ENCODE assay signal across 21 cellular contexts in genomic region chr2:54656863-54657262, GRCh38.
"Had no signal": no experiment of that assay in that cellular context is flagged by ENCODE, and none has a peak within 500 bp of the region (broad histone marks: within the 10 kb centered on the region; RNA-seq: fewer than 3 reads in every experiment).

No MANE protein-coding gene starts in this region.

- H3K27me3 ChIP-seq: body of pancreas, esophagus squamous epithelium, pancreas, tibial artery had no signal

- H3K4me1 ChIP-seq: body of pancreas, pancreas, psoas muscle, tibial artery had no signal

- H3K9me3 ChIP-seq: body of pancreas, esophagus squamous epithelium, pancreas, psoas muscle, tibial artery had no signal

- DNase-seq: cerebellar nuclear complex, cortex of kidney, esophagus squamous epithelium, foreskin melanocyte, T-helper 17 cell had no signal

- H3K27ac ChIP-seq: body of pancreas, esophagus squamous epithelium, pancreas, psoas muscle, tibial artery had no signal

- H3K9me3 Mint-ChIP-seq: activated naive CD4-positive, alpha-beta T cell treated with anti-CD3 and anti-CD28 coated beads, Interleukin-2, amount 50 U/mL, for 24 hours; activated T-helper 2 cell treated with anti-CD3 and anti-CD28 coated beads, Interferon-gamma antibody, Interleukin-2, Interleukin-4, amounts not matched to agents 10 μg/mL and 5 μg/mL and 100 μg/mL, durations not matched to agents 14 hours and 24 hours and 36 hours; memory B cell; neural crest cell; stimulated activated memory B cell treated with anti-CD40 and anti-IgM and Interleukin-4, amounts not matched to agents 10 μg/mL and 1 μg/mL and 100 μg/mL, for 72 hours; stimulated activated naive CD8-positive, alpha-beta T cell treated with anti-CD3 and anti-CD28 coated beads, Interleukin-15, amount 100 ng/mL, for 72 hours had no signal

- H3K4me1 Mint-ChIP-seq: neural crest cell had no signal

- ATAC-seq: activated CD4-positive, alpha-beta T cell treated with anti-CD3 and anti-CD28 coated beads for 36 hours; activated CD8-positive, alpha-beta memory T cell treated with anti-CD3 and anti-CD28 coated beads, Interleukin-2, amount 10 ng/mL, durations not matched to agents 7 days and 5 days; activated CD8-positive, alpha-beta T cell treated with anti-CD3 and anti-CD28 coated beads, Interleukin-2, amount 10 ng/mL, durations not matched to agents 7 days and 5 days; stimulated activated naive CD8-positive, alpha-beta T cell treated with anti-CD3 and anti-CD28 coated beads, Interleukin-15, amount 100 ng/mL, for 72 hours had no signal

- H3K4me3 Mint-ChIP-seq: activated CD4-positive, alpha-beta T cell treated with anti-CD3 and anti-CD28 coated beads for 36 hours; activated CD8-positive, alpha-beta memory T cell treated with anti-CD3 and anti-CD28 coated beads, Interleukin-2, amount 10 ng/mL, durations not matched to agents 7 days and 5 days; activated CD8-positive, alpha-beta T cell treated with anti-CD3 and anti-CD28 coated beads, Interleukin-2, amount 10 ng/mL, durations not matched to agents 7 days and 5 days; activated naive CD4-positive, alpha-beta T cell treated with anti-CD3 and anti-CD28 coated beads, Interleukin-2, amount 50 U/mL, for 24 hours; memory B cell; neural crest cell; stimulated activated memory B cell treated with anti-CD40 and anti-IgM and Interleukin-4, amounts not matched to agents 10 μg/mL and 1 μg/mL and 100 μg/mL, for 72 hours; stimulated activated naive CD8-positive, alpha-beta T cell treated with anti-CD3 and anti-CD28 coated beads, Interleukin-15, amount 100 ng/mL, for 72 hours; T-helper 17 cell had no signal

- H3K27ac Mint-ChIP-seq: activated CD4-positive, alpha-beta T cell treated with anti-CD3 and anti-CD28 coated beads for 36 hours; activated CD8-positive, alpha-beta memory T cell treated with anti-CD3 and anti-CD28 coated beads, Interleukin-2, amount 10 ng/mL, durations not matched to agents 7 days and 5 days; activated CD8-positive, alpha-beta T cell treated with anti-CD3 and anti-CD28 coated beads, Interleukin-2, amount 10 ng/mL, durations not matched to agents 7 days and 5 days; activated T-helper 2 cell treated with anti-CD3 and anti-CD28 coated beads, Interferon-gamma antibody, Interleukin-2, Interleukin-4, amounts not matched to agents 10 μg/mL and 5 μg/mL and 100 μg/mL, durations not matched to agents 14 hours and 24 hours and 36 hours; memory B cell; stimulated activated memory B cell treated with anti-CD40 and anti-IgM and Interleukin-4, amounts not matched to agents 10 μg/mL and 1 μg/mL and 100 μg/mL, for 72 hours; T-helper 17 cell had no signal

- H3K27me3 Mint-ChIP-seq: activated CD4-positive, alpha-beta T cell treated with anti-CD3 and anti-CD28 coated beads for 36 hours; activated CD8-positive, alpha-beta memory T cell treated with anti-CD3 and anti-CD28 coated beads, Interleukin-2, amount 10 ng/mL, durations not matched to agents 7 days and 5 days; activated naive CD4-positive, alpha-beta T cell treated with anti-CD3 and anti-CD28 coated beads, Interleukin-2, amount 50 U/mL, for 24 hours; memory B cell; naive thymus-derived CD4-positive, alpha-beta T cell; stimulated activated memory B cell treated with anti-CD40 and anti-IgM and Interleukin-4, amounts not matched to agents 10 μg/mL and 1 μg/mL and 100 μg/mL, for 72 hours; stimulated activated naive CD8-positive, alpha-beta T cell treated with anti-CD3 and anti-CD28 coated beads, Interleukin-15, amount 100 ng/mL, for 72 hours; T-helper 17 cell had no signal

- H3K4me3 ChIP-seq: body of pancreas, esophagus squamous epithelium, pancreas, psoas muscle, smooth muscle cell, tibial artery had no signal

- FAIRE-seq: islet of Langerhans, pancreas had no signal
